In genomic region chr14:76954371-76954770, GRCh38 we compare ENCODE assay signal across 11 cellular contexts.
DNase-seq lines count a peak whose midpoint lies in the region; ATAC-seq and TF ChIP-seq lines count a peak whose summit lies in the region.
"Had no signal": no experiment of that assay in that cellular context is flagged by ENCODE, and none has a peak within 500 bp of the region (broad histone marks: within the 10 kb centered on the region; RNA-seq: fewer than 3 reads in every experiment).

No MANE protein-coding gene starts in this region.

- DNase-seq in right cardiac atrium (no peak), left ventricle myocardium superior (no peak), colonic mucosa (no peak), natural killer cell (no peak), uterus (no peak), NCI-H345 treated with DMSO at 0.1 percent for 48 hours (lab: John Stamatoyannopoulos, UW; ENCODE audit: unreplicated experiment) (no peak)
- no peak for DNase-seq in stimulated activated CD8-positive, alpha-beta memory T cell treated with anti-CD3 and anti-CD28 coated beads, Interleukin-4, amount 100 ng/mL, for 48 hours
- DNase-seq: activated CD8-positive, alpha-beta memory T cell treated with anti-CD3 and anti-CD28 coated beads, Interleukin-2, amount 50 U/mL, for 48 hours; MM.1S had no signal

- peaks cover 32 to 53% of the 10 kb centered on the region in 2 donors for H3K4me1 Mint-ChIP-seq in natural killer cell

- TF ChIP-seq POLR2A in uterus (IDR thresholded peaks at IDR 0.05): no peak

- H3K27me3 ChIP-seq in right cardiac atrium (ENCODE audit: control insufficient read depth, insufficient read depth) (no peaks in the 10 kb centered on the region), colonic mucosa (no peaks in the 10 kb centered on the region), uterus (no peaks in the 10 kb centered on the region)

- H3K27ac ChIP-seq in right cardiac atrium (ENCODE audit: low read length) (peak overlapping the region; percentile 100), colonic mucosa (peak overlapping the region; percentile 91), uterus (peak overlapping the region; percentile 92 to 95)

- intact Hi-C loops in right cardiac atrium (cut with DNase I) (loop anchor here in 1 of 4 donors (5.0 kb wide), 1 partner anchor 68 kb away; no protein-coding TSS in a partner anchor), left ventricle myocardium superior (cut with micrococcal nuclease) (loop anchor here (10.0 kb wide), 1 partner anchor 70 kb away; the partner anchor contains the start of gene IRF2BPL), colonic mucosa (cut with DNase I) (no loop called here), natural killer cell (cut with micrococcal nuclease) (no loop called here), uterus (cut with DNase I; ENCODE audit: low total_unique reads) (no loop called here)

- H3K9me3 Mint-ChIP-seq in natural killer cell: no peaks in the 10 kb centered on the region

- H3K27ac Mint-ChIP-seq in natural killer cell: peak overlapping the region; percentile 96 to 98

- H3K36me3 ChIP-seq in colonic mucosa (no peaks in the 10 kb centered on the region), uterus (no peaks in the 10 kb centered on the region)

- H3K4me3 ChIP-seq in right cardiac atrium (ENCODE audit: low read length) (no peak overlapping the region), colonic mucosa (no peak overlapping the region), uterus (no peak overlapping the region)

- H3K4me3 Mint-ChIP-seq in natural killer cell: no peak overlapping the region

- H3K9ac ChIP-seq in colonic mucosa (ENCODE audit: low read depth in 2 of 2, low read length in 2 of 2): no peak overlapping the region

- 72% methylated on average over 3 of the region's 3 CpGs for WGBS in right cardiac atrium

- no peaks in the 10 kb centered on the region for H3K9me3 ChIP-seq in right cardiac atrium (ENCODE audit: control insufficient read depth, low read length)
- no peaks in the 10 kb centered on the region for H3K9me3 ChIP-seq in colonic mucosa
- no peaks in the 10 kb centered on the region for H3K9me3 ChIP-seq in uterus
- H3K9me3 ChIP-seq: Caco-2 had no signal

- TF ChIP-seq CTCF in colonic mucosa (IDR thresholded peaks at IDR 0.05) (no peak), natural killer cell (IDR thresholded peaks at IDR 0.05) (no peak), uterus (IDR thresholded peaks at IDR 0.05) (no peak)

- no peaks in the 10 kb centered on the region for H3K36me3 Mint-ChIP-seq in natural killer cell

- ATAC-seq in right cardiac atrium (no peak), left ventricle myocardium superior (no peak), natural killer cell (no peak), GM19023 (IDR thresholded peaks at IDR 0.05; ENCODE audit: unreplicated experiment) (no peak)

- H3K4me1 ChIP-seq in right cardiac atrium (ENCODE audit: control insufficient read depth, insufficient read depth, low read length) (peaks cover 11% of the 10 kb centered on the region), colonic mucosa (no peaks in the 10 kb centered on the region), uterus (peaks cover 0 to 18% of the 10 kb centered on the region in 2 donors)

- H3K27me3 Mint-ChIP-seq in natural killer cell (ENCODE audit: low read depth in 2 of 2): no peaks in the 10 kb centered on the region
